Comparison of ENCODE assay signal across 14 cellular contexts in the genomic region with DNA sequence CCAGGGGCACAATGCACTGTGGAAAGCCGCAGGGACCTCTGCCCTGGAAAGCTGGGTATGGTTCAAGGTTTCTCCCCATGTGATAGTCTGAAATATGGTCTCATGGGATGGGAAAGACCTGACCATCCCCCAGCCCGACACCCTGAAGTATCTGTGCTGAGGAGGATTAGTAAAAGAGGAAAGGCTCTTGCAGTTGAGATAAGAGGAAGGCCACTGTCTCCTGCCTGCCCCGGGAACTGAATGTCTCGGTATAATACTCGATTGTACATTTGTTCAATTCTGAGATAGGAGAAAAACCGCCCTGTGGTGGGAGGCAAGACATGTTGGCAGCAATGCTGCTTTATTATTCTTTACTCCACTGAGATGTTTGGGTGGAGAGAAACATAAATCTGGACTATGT. TPM values are rescaled to one million over a fixed set of nuclear protein-coding genes. Genes with fewer than 3 reads are reported as not detected.
"Had no signal": no experiment of that assay in that cellular context is flagged by ENCODE, and none has a peak within 500 bp of the region (broad histone marks: within the 10 kb centered on the region; RNA-seq: fewer than 3 reads in every experiment).

No MANE protein-coding gene starts in this region.

RNA-seq across cellular contexts. Expression of gene FAM111B, which starts 29.5 kb away (rescaled TPM):
- total RNA-seq: ascending aorta had no signal

RNA-seq across cellular contexts. Expression of gene GLYATL1B, which starts 50.4 kb away (rescaled TPM):
- total RNA-seq: ascending aorta, breast epithelium, gastrocnemius medialis, kidney, lung, myocyte, ovary, pulmonary artery endothelial cell, T-cell, thoracic aorta, upper lobe of right lung had no signal
- polyA plus RNA-seq: esophagus, lung, neural cell, ovary, small intestine had no signal
